In genomic region chr4:170138580-170139194, GRCh38 we compare ENCODE assay signal across 8 cellular contexts. TPM values are rescaled to one million over a fixed set of nuclear protein-coding genes. Genes with fewer than 3 reads are reported as not detected.
A peak's percentile ranks its signal among the peaks of the same experiment; 100 is the strongest.
DNase-seq lines count a peak whose midpoint lies in the region; ATAC-seq and TF ChIP-seq lines count a peak whose summit lies in the region.

No MANE protein-coding gene starts in this region.

- H3K27ac Mint-ChIP-seq in endothelial cell (ENCODE audit: unreplicated experiment), result no peak overlapping the region

- H3K4me3 Mint-ChIP-seq in endothelial cell (ENCODE audit: unreplicated experiment), result no peak overlapping the region

- DNase-seq in D341Med (ENCODE audit: low spot score) (peak; percentile 85), HPDE6-E6E7 (ENCODE audit: extremely low spot score) (peak; percentile 57), NOMO-1 treated with dmso at 0.1 percent for 144 hours (lab: John Stamatoyannopoulos, UW; ENCODE audit: unreplicated experiment) (peak; percentile 53), endothelial cell (ENCODE audit: low spot score) (peak; percentile 82), myocyte (ENCODE audit: low read depth) (peak; percentile 83)
- DNase-seq in activated CD8-positive, alpha-beta memory T cell treated with anti-CD3 and anti-CD28 coated beads for 4 hours (ENCODE audit: low read depth in 2 of 2), result peak; percentile 13 to 22
- peak; percentile 12 to 44 for DNase-seq in stimulated activated CD8-positive, alpha-beta memory T cell treated with anti-CD3 and anti-CD28 coated beads, Interleukin-7, amount 100 ng/mL, for 1 hour (ENCODE audit: low read depth in 2 of 2)

- peak; percentile 94 for ATAC-seq in GM21367 (IDR thresholded peaks at IDR 0.05; ENCODE audit: unreplicated experiment)

- peaks cover 7% of the 10 kb centered on the region for H3K27me3 Mint-ChIP-seq in endothelial cell (ENCODE audit: unreplicated experiment)

- peak; percentile 82 for TF ChIP-seq CTCF in endothelial cell (IDR thresholded peaks at IDR 0.05; ENCODE audit: unreplicated experiment)

- no peaks in the 10 kb centered on the region for H3K36me3 Mint-ChIP-seq in endothelial cell (ENCODE audit: low read depth, unreplicated experiment)

- H3K4me1 Mint-ChIP-seq in endothelial cell (ENCODE audit: unreplicated experiment), result no peaks in the 10 kb centered on the region

- H3K9me3 Mint-ChIP-seq in endothelial cell (ENCODE audit: unreplicated experiment), result no peaks in the 10 kb centered on the region

RNA-seq across cellular contexts. Expression of gene AADAT, which starts 48.9 kb away (rescaled TPM):
- total RNA-seq in endothelial cell (ENCODE audit: unreplicated experiment) (6.6 TPM), myocyte (3.7 and 9.1 TPM in 2 replicates)
- polyA plus RNA-seq in myocyte (2012), result 4.1 TPM

Comparison
In these comparisons a context has a peak if more than half of its experiments do, and no peak if none do; other contexts are left out.
1. Peak in every context shown above with its lines: DNase-seq and ATAC-seq.
2. DNase-seq: peak in every context shown above with its lines; median percentile 85 in D341Med; 83 in myocyte; 82 in endothelial cell; 57 in HPDE6-E6E7; 53 in NOMO-1 treated with dmso at 0.1 percent for 144 hours; 28 in stimulated activated CD8-positive, alpha-beta memory T cell treated with anti-CD3 and anti-CD28 coated beads, Interleukin-7, amount 100 ng/mL, for 1 hour; 18 in activated CD8-positive, alpha-beta memory T cell treated with anti-CD3 and anti-CD28 coated beads for 4 hours.